In genomic region chr21:45123440-45123839, GRCh38 we compare ENCODE assay signal across 23 cellular contexts. TPM values are rescaled to one million over a fixed set of nuclear protein-coding genes. Genes with fewer than 3 reads are reported as not detected.
A peak's percentile ranks its signal among the peaks of the same experiment; 100 is the strongest.
DNase-seq lines count a peak whose midpoint lies in the region; ATAC-seq, FAIRE-seq and TF ChIP-seq lines count a peak whose summit lies in the region.
"Had no signal": no experiment of that assay in that cellular context is flagged by ENCODE, and none has a peak within 500 bp of the region (broad histone marks: within the 10 kb centered on the region; RNA-seq: fewer than 3 reads in every experiment).

No MANE protein-coding gene starts in this region.

- H3K36me3 Mint-ChIP-seq in stimulated activated naive B cell treated with anti-CD40 and anti-IgM and Interleukin-4, amounts not matched to agents 10 μg/mL and 1 μg/mL and 100 μg/mL, for 72 hours, result peaks cover 42 to 65% of the 10 kb centered on the region in 2 donors

- CTCF ChIA-PET in HepG2 (lab: Yijun Ruan, JAX; ENCODE audit: low intra/inter-chr PET ratio, low total read pairs), result no interaction called here

- H3K9ac ChIP-seq in HepG2 (ENCODE audit: insufficient read depth, low read depth, low read length), result no peak overlapping the region

- FAIRE-seq in HepG2 (lab: Jason Lieb, UNC) (peak; percentile 91), small intestine (lab: Jason Lieb, UNC) (no peak)
- FAIRE-seq: A549, GM12891, H1 had no signal

- H3K9me3 ChIP-seq in HepG2 (ENCODE audit: low read length), result no peaks in the 10 kb centered on the region
- H3K9me3 ChIP-seq in right lobe of liver, result no peaks in the 10 kb centered on the region
- no peaks in the 10 kb centered on the region for H3K9me3 ChIP-seq in small intestine (ENCODE audit: control insufficient read depth, low read depth)
- H3K9me3 ChIP-seq: A549, SJCRH30 had no signal

- TF ChIP-seq RAD21 in HepG2 (CRISPR knock-in tag; IDR thresholded peaks at IDR 0.05), result no peak

- TF ChIP-seq EP300 in HepG2 (IDR thresholded peaks at IDR 0.05; ENCODE audit: low read depth in 2 of 2, low read length in 2 of 2) (no peak; a peak in 1 of 4 replicates), HepG2 (CRISPR knock-in tag; IDR thresholded peaks at IDR 0.05; ENCODE audit: borderline replicate concordance) (no peak)

- peak; percentile 53 for DNase-seq in HepG2 (ENCODE audit: low spot score)
- no peak for DNase-seq in right lobe of liver
- peak; percentile 84 for DNase-seq in NCI-H2171 treated with DMSO at 0.1 percent for 48 hours (lab: John Stamatoyannopoulos, UW)
- no peak for DNase-seq in stimulated activated naive B cell treated with anti-CD40 and anti-IgM and Interleukin-4, amounts not matched to agents 10 μg/mL and 1 μg/mL and 100 μg/mL, for 72 hours
- DNase-seq in small intestine, result no peak
- DNase-seq: C1 segment of cervical spinal cord; CD8-positive, alpha-beta memory T cell; DMS53; EL; IMR-90; Karpas-422; NCI-H146; NCI-H748 treated with DMSO at 0.1 percent for 48 hours; PC-9; T-helper 17 cell had no signal

- peak overlapping the region in 1 of 2 donors; percentile 14 for H3K4me3 Mint-ChIP-seq in stimulated activated naive B cell treated with anti-CD40 and anti-IgM and Interleukin-4, amounts not matched to agents 10 μg/mL and 1 μg/mL and 100 μg/mL, for 72 hours
- H3K4me3 Mint-ChIP-seq: CD8-positive, alpha-beta memory T cell; T-helper 17 cell had no signal

- no peaks in the 10 kb centered on the region for H3K27me3 Mint-ChIP-seq in stimulated activated naive B cell treated with anti-CD40 and anti-IgM and Interleukin-4, amounts not matched to agents 10 μg/mL and 1 μg/mL and 100 μg/mL, for 72 hours
- H3K27me3 Mint-ChIP-seq: CD8-positive, alpha-beta memory T cell; T-helper 17 cell had no signal

- TF ChIP-seq POLR2A in HepG2 (IDR thresholded peaks at IDR 0.05; ENCODE audit: insufficient read depth in 1 of 2, low read depth in 2 of 2, low read length in 2 of 2), result no peak
- TF ChIP-seq POLR2A in right lobe of liver (IDR thresholded peaks at IDR 0.05), result no peak
- TF ChIP-seq POLR2A in GM18505 (IDR thresholded peaks at IDR 0.05; ENCODE audit: borderline replicate concordance, extremely low read depth, insufficient read depth, insufficient read length), result no peak

- intact Hi-C loops in HepG2 (cut with micrococcal nuclease; ENCODE audit: unreplicated experiment) (no loop called here), right lobe of liver (cut with DNase I) (no loop called here)

- H3K4me3 ChIP-seq in HepG2 (replicated peaks in 1 of 3; ENCODE audit: insufficient read depth in 1 of 3, low read depth in 2 of 3, low read length in 3 of 3) (no peak overlapping the region), right lobe of liver (no peak overlapping the region), small intestine (ENCODE audit: low read depth in 1 of 2, low read length in 2 of 2) (no peak overlapping the region)
- H3K4me3 ChIP-seq: A549, PC-9, SJCRH30 had no signal

- H3K27ac ChIP-seq in HepG2 (ENCODE audit: extremely low read length, insufficient read depth, low read length) (no peak overlapping the region), right lobe of liver (no peak overlapping the region), VCaP (peak overlapping the region; percentile 92), small intestine (ENCODE audit: low read depth in 1 of 2, low read length in 1 of 2) (no peak overlapping the region)
- H3K27ac ChIP-seq: A549, PC-9, RWPE1, SJCRH30 had no signal

- H4K20me1 ChIP-seq in HepG2 (ENCODE audit: insufficient read depth, low read length), result no peaks in the 10 kb centered on the region

- peaks cover 76 to 91% of the 10 kb centered on the region in 2 donors for H3K4me1 Mint-ChIP-seq in stimulated activated naive B cell treated with anti-CD40 and anti-IgM and Interleukin-4, amounts not matched to agents 10 μg/mL and 1 μg/mL and 100 μg/mL, for 72 hours

- H3K9me3 Mint-ChIP-seq in stimulated activated naive B cell treated with anti-CD40 and anti-IgM and Interleukin-4, amounts not matched to agents 10 μg/mL and 1 μg/mL and 100 μg/mL, for 72 hours, result no peaks in the 10 kb centered on the region
- H3K9me3 Mint-ChIP-seq: CD8-positive, alpha-beta memory T cell had no signal

- no peak overlapping the region for H2AFZ ChIP-seq in HepG2 (ENCODE audit: low read length)
- H2AFZ ChIP-seq: PC-9 had no signal

- ATAC-seq in HepG2, result peak; percentile 97
- ATAC-seq in right lobe of liver, result no peak
- ATAC-seq in stimulated activated naive B cell treated with anti-CD40 and anti-IgM and Interleukin-4, amounts not matched to agents 10 μg/mL and 1 μg/mL and 100 μg/mL, for 72 hours (replicated peaks), result no peak
- ATAC-seq in GM18505 (IDR thresholded peaks at IDR 0.05; ENCODE audit: unreplicated experiment), result no peak
- ATAC-seq in HG03432 (IDR thresholded peaks at IDR 0.05; ENCODE audit: unreplicated experiment), result no peak
- ATAC-seq: A549, T-helper 17 cell had no signal

- TF ChIP-seq CTCF in HepG2 (CRISPR knock-in tag; IDR thresholded peaks at IDR 0.05) (no peak), right lobe of liver (IDR thresholded peaks at IDR 0.05) (no peak), VCaP (conservative IDR thresholded peaks at IDR 0.05) (no peak)

- H3K79me2 ChIP-seq in HepG2 (ENCODE audit: insufficient read depth, low read length), result no peaks in the 10 kb centered on the region

- POLR2A ChIA-PET in HepG2 (lab: Yijun Ruan, JAX), result no interaction called here

- H3K27ac Mint-ChIP-seq in stimulated activated naive B cell treated with anti-CD40 and anti-IgM and Interleukin-4, amounts not matched to agents 10 μg/mL and 1 μg/mL and 100 μg/mL, for 72 hours, result peak overlapping the region; percentile 70

- H3K27me3 ChIP-seq in HepG2 (ENCODE audit: control insufficient read depth in 1 of 2, insufficient read depth in 2 of 2, low read length in 2 of 2), result no peaks in the 10 kb centered on the region
- H3K27me3 ChIP-seq in right lobe of liver, result no peaks in the 10 kb centered on the region
- no peaks in the 10 kb centered on the region for H3K27me3 ChIP-seq in small intestine (ENCODE audit: control insufficient read depth in 2 of 2, insufficient read depth in 2 of 2, low read length in 2 of 2)
- H3K27me3 ChIP-seq: SJCRH30 had no signal

- no peaks in the 10 kb centered on the region; a peak in 2 of 5 replicates for H3K36me3 ChIP-seq in HepG2 (replicated peaks in 1 of 2; ENCODE audit: control insufficient read depth in 1 of 2, insufficient read depth in 2 of 2, low read length in 2 of 2)
- no peaks in the 10 kb centered on the region for H3K36me3 ChIP-seq in right lobe of liver
- no peaks in the 10 kb centered on the region for H3K36me3 ChIP-seq in small intestine (ENCODE audit: control insufficient read depth in 2 of 2, insufficient read depth in 2 of 2, low read length in 2 of 2)
- H3K36me3 ChIP-seq: SJCRH30 had no signal

- H3K4me2 ChIP-seq in HepG2 (ENCODE audit: low read depth, low read length), result peak overlapping the region; percentile 13; the same call in 1 of the 2 replicates
- H3K4me2 ChIP-seq: A549, PC-9 had no signal

- in situ Hi-C loops in HepG2 (cut with HindIII; ENCODE audit: extremely low pct_ligation_motif_present, low pct_unique_long_range_greater_than_20kb), result no loop called here

- H3K4me1 ChIP-seq in HepG2 (ENCODE audit: insufficient read depth, low read length) (peaks cover 17% of the 10 kb centered on the region), right lobe of liver (no peaks in the 10 kb centered on the region), small intestine (ENCODE audit: control insufficient read depth in 2 of 2, insufficient read depth in 1 of 2, low read depth in 1 of 2, low read length in 1 of 2) (no peaks in the 10 kb centered on the region)

- BruUV-seq in HepG2 (replicated peaks; lab: Mats Ljungman, UMichigan), result no TSS peak

- WGBS in HepG2 (ENCODE audit: low lambda C conversion rate), result 39% methylated on average over 5 of the region's 6 CpGs
- 81% methylated on average over 6 of the region's 6 CpGs for WGBS in right lobe of liver (ENCODE audit: insufficient coverage, low coverage, low lambda C conversion rate, missing lambda C conversion rate)
- 81 to 88% (median 83%) methylated on average over 6 of the region's 6 CpGs for WGBS in small intestine, 3 donors

TF ChIP-seq in HepG2, 621 proteins besides CTCF, POLR2A, EP300 and RAD21 (continues in another document):
- no peak for TF ChIP-seq ZNF629 (CRISPR knock-in tag; conservative IDR thresholded peaks at IDR 0.05)
- no peak for TF ChIP-seq MYNN (CRISPR knock-in tag; IDR thresholded peaks at IDR 0.05; ENCODE audit: low read depth)
- TF ChIP-seq FOSL2 (CRISPR knock-in tag; IDR thresholded peaks at IDR 0.05), result 0 out of 2 replicates have a peak, but pooled peaks have one; percentile 20
- no peak for TF ChIP-seq ZNF713 (CRISPR knock-in tag; IDR thresholded peaks at IDR 0.05)

RNA-seq across cellular contexts. Expression of gene ADARB1, which starts 49.1 kb away (rescaled TPM):
- total RNA-seq in HepG2 (2016; rRNA removed; fragmentation: Illumina TruSeq; extraction: Trizol), result 9.2 and 10.0 TPM in 2 replicates
- total RNA-seq in HepG2 (2016; cell fraction: cytosol; rRNA removed; fragmentation: Illumina TruSeq; extraction: Trizol; ENCODE audit: low read depth), result 28.7 and 30.2 TPM in 2 replicates
- total RNA-seq in HepG2 (2016; cell fraction: insoluble cytoplasmic fraction; rRNA removed; fragmentation: Illumina TruSeq; extraction: Trizol), result 7.9 and 11.7 TPM in 2 replicates
- 20.0 and 20.9 TPM in 2 replicates for total RNA-seq in HepG2 (2016; cell fraction: membrane; rRNA removed; fragmentation: Illumina TruSeq; extraction: Trizol)
- 8.5 and 10.4 TPM in 2 replicates for total RNA-seq in HepG2 (2016; cell fraction: nucleus; rRNA removed; fragmentation: Illumina TruSeq; extraction: Trizol)
- 6.6 and 7.1 TPM in 2 replicates for polyA plus RNA-seq in HepG2 (2011; rRNA removed)
- polyA plus RNA-seq in HepG2 (2011; cell fraction: cytosol; rRNA removed), result 4.2 and 4.4 TPM in 2 replicates
- polyA plus RNA-seq in HepG2 (2011; cell fraction: nucleus; rRNA removed), result 22.2 and 26.9 TPM in 2 replicates
- 5.3 and 7.8 TPM in 2 replicates for polyA plus RNA-seq in HepG2 (2012)
- 5.5 and 7.0 TPM in 2 replicates for polyA plus RNA-seq in HepG2 (2016; cell fraction: cytosol; fragmentation: Illumina TruSeq; extraction: Trizol; ENCODE audit: low read depth)
- polyA plus RNA-seq in HepG2 (2016; cell fraction: insoluble cytoplasmic fraction; fragmentation: Illumina TruSeq; extraction: Trizol; ENCODE audit: low read depth), result 6.8 and 8.6 TPM in 2 replicates
- polyA plus RNA-seq in HepG2 (2016; cell fraction: membrane; fragmentation: Illumina TruSeq; extraction: Trizol; ENCODE audit: low read depth), result 6.8 and 9.8 TPM in 2 replicates
- 23.5 and 27.1 TPM in 2 replicates for polyA plus RNA-seq in HepG2 (2016; cell fraction: nucleus; fragmentation: Illumina TruSeq; extraction: Trizol; ENCODE audit: insufficient read depth, low read depth)
- polyA minus RNA-seq in HepG2 (2011; rRNA and poly(A)+ RNA removed; ENCODE audit: low replicate concordance), result 15.4 and 123 TPM in 2 replicates
- 7.9 and 8.5 TPM in 2 replicates for polyA minus RNA-seq in HepG2 (2011; cell fraction: cytosol; rRNA and poly(A)+ RNA removed)
- 16.2 and 17.0 TPM in 2 replicates for polyA minus RNA-seq in HepG2 (2011; cell fraction: nucleus; rRNA and poly(A)+ RNA removed)
- 1 to 10 TPM; 4.7 to 9.9 (median 8.6) TPM for total RNA-seq in right lobe of liver
- 1 to 10 TPM; 1.1 to 5.4 (median 2.2) TPM for polyA plus RNA-seq in small intestine

Comparison
In these comparisons a context has a peak if more than half of its experiments do, and no peak if none do; other contexts are left out.
1. DNase-seq: peak in HepG2 (single experiment) and NCI-H2171 treated with DMSO at 0.1 percent for 48 hours (single experiment); none in right lobe of liver (0 of 3), stimulated activated naive B cell treated with anti-CD40 and anti-IgM and Interleukin-4, amounts not matched to agents 10 μg/mL and 1 μg/mL and 100 μg/mL, for 72 hours (single experiment) and small intestine (single experiment).